22 cellular contexts compared by ENCODE assay signal in genomic region chr5:3660630-3661029, GRCh38.
DNase-seq lines count a peak whose midpoint lies in the region; ATAC-seq and TF ChIP-seq lines count a peak whose summit lies in the region.
"Had no signal": no experiment of that assay in that cellular context is flagged by ENCODE, and none has a peak within 500 bp of the region (broad histone marks: within the 10 kb centered on the region; RNA-seq: fewer than 3 reads in every experiment).

No MANE protein-coding gene starts in this region.

- H3K27me3 Mint-ChIP-seq in endodermal cell (ENCODE audit: insufficient read depth) = no peaks in the 10 kb centered on the region
- H3K27me3 Mint-ChIP-seq: CD4-positive, alpha-beta memory T cell; CD4-positive, CD25-positive, alpha-beta regulatory T cell; CD8-positive, alpha-beta memory T cell had no signal

- no peak for DNase-seq in RWPE2 (ENCODE audit: low spot score)
- peak; percentile 10 for DNase-seq in endodermal cell
- DNase-seq in ureter (ENCODE audit: low spot score) = peak; percentile 25
- no peak for DNase-seq in NCI-H2227 (lab: John Stamatoyannopoulos, UW; ENCODE audit: unreplicated experiment)
- DNase-seq in stimulated activated naive CD4-positive, alpha-beta T cell (lab: John Stamatoyannopoulos, UW) = no peak
- DNase-seq: 8988T; BE2C; C1 segment of cervical spinal cord; CD4-positive, alpha-beta memory T cell; CD4-positive, CD25-positive, alpha-beta regulatory T cell; CD8-positive, alpha-beta memory T cell; COR-L47; DMS 273 treated with DMSO at 0.1 percent for 48 hours; DMS153; DMS79; DND-41; EL; GDM1 had no signal

- no peak overlapping the region for H3K4me3 Mint-ChIP-seq in endodermal cell
- H3K4me3 Mint-ChIP-seq: CD14-positive monocyte; CD4-positive, alpha-beta memory T cell; CD4-positive, CD25-positive, alpha-beta regulatory T cell; CD8-positive, alpha-beta memory T cell had no signal

- no peak overlapping the region for H3K27ac Mint-ChIP-seq in endodermal cell
- H3K27ac Mint-ChIP-seq: CD4-positive, alpha-beta memory T cell; CD4-positive, CD25-positive, alpha-beta regulatory T cell; CD8-positive, alpha-beta memory T cell had no signal

- no peaks in the 10 kb centered on the region for H3K9me3 ChIP-seq in RWPE2 (ENCODE audit: severe bottlenecking)
- no peaks in the 10 kb centered on the region for H3K9me3 ChIP-seq in endodermal cell (ENCODE audit: control insufficient read depth, low read length)
- H3K9me3 ChIP-seq: BE2C, BLaER1 had no signal

- no peaks in the 10 kb centered on the region for H3K4me1 ChIP-seq in RWPE2 (ENCODE audit: insufficient read depth, poor library complexity, severe bottlenecking)
- H3K4me1 ChIP-seq in endodermal cell (ENCODE audit: control insufficient read depth, insufficient read depth, low read length) = no peaks in the 10 kb centered on the region
- H3K4me1 ChIP-seq: BE2C had no signal

- peak overlapping the region; percentile 19 for H3K27ac ChIP-seq in RWPE2 (ENCODE audit: poor library complexity, severe bottlenecking)
- no peak overlapping the region for H3K27ac ChIP-seq in endodermal cell (ENCODE audit: low read depth, low read length)
- H3K27ac ChIP-seq: BLaER1 had no signal

- H3K36me3 ChIP-seq in RWPE2 (ENCODE audit: low read depth) (no peaks in the 10 kb centered on the region), endodermal cell (ENCODE audit: control insufficient read depth, insufficient read depth, low read length) (no peaks in the 10 kb centered on the region)
- H3K36me3 ChIP-seq: BE2C, BLaER1 had no signal

- WGBS in endodermal cell (ENCODE audit: insufficient coverage in 1 of 2, insufficient read length in 1 of 2), 2 experiments = 91% methylated on average over 1 to 4 of the region's 4 CpGs

- no peak overlapping the region for H3K4me3 ChIP-seq in RWPE2 (ENCODE audit: severe bottlenecking)
- no peak overlapping the region for H3K4me3 ChIP-seq in endodermal cell (ENCODE audit: low read length)
- H3K4me3 ChIP-seq: BLaER1, GM12878 had no signal

- ATAC-seq in RWPE2 (ENCODE audit: low read depth) = no peak
- no peak for ATAC-seq in HG03280 (IDR thresholded peaks at IDR 0.05; ENCODE audit: unreplicated experiment)
- ATAC-seq: GM12878 had no signal

- no peak for TF ChIP-seq CTCF in RWPE2 (IDR thresholded peaks at IDR 0.05; ENCODE audit: poor library complexity, severe bottlenecking)
- no peak for TF ChIP-seq CTCF in endodermal cell (conservative IDR thresholded peaks at IDR 0.05)

- no peaks in the 10 kb centered on the region for H3K4me1 Mint-ChIP-seq in endodermal cell
- H3K4me1 Mint-ChIP-seq: CD14-positive monocyte; CD4-positive, alpha-beta memory T cell; CD4-positive, CD25-positive, alpha-beta regulatory T cell; CD8-positive, alpha-beta memory T cell had no signal

- no peaks in the 10 kb centered on the region for H3K9me3 Mint-ChIP-seq in endodermal cell

- H3K27me3 ChIP-seq in RWPE2 (ENCODE audit: insufficient read depth, poor library complexity, severe bottlenecking) (no peaks in the 10 kb centered on the region), endodermal cell (ENCODE audit: control insufficient read depth, insufficient read depth, low read length, poor library complexity, severe bottlenecking) (no peaks in the 10 kb centered on the region)
- H3K27me3 ChIP-seq: BE2C, BLaER1 had no signal

- H3K9ac ChIP-seq in endodermal cell (ENCODE audit: extremely low read depth, low read length, poor library complexity, severe bottlenecking) = no peak overlapping the region
- H3K9ac ChIP-seq: BLaER1 had no signal

- H3K36me3 Mint-ChIP-seq in endodermal cell (ENCODE audit: low read depth) = no peaks in the 10 kb centered on the region
- H3K36me3 Mint-ChIP-seq: CD14-positive monocyte; CD4-positive, alpha-beta memory T cell; CD4-positive, CD25-positive, alpha-beta regulatory T cell; CD8-positive, alpha-beta memory T cell had no signal

Comparison
In these comparisons a context has a peak if more than half of its experiments do, and no peak if none do; other contexts are left out.
1. DNase-seq: peak in endodermal cell (single experiment) and ureter (single experiment); none in RWPE2 (single experiment), NCI-H2227 (single experiment) and stimulated activated naive CD4-positive, alpha-beta T cell (0 of 6).